Comparison of ENCODE assay signal across 1 cellular context in genomic region chr10:69318087-69318996, GRCh38.
A peak's percentile ranks its signal among the peaks of the same experiment; 100 is the strongest.
TF ChIP-seq lines count a peak whose summit lies in the region.

No MANE protein-coding gene starts in this region.

TF ChIP-seq in K562, 482 proteins besides CTCF, POLR2A, EP300 and RAD21 (continued from another document and continues in another):
- TF ChIP-seq THAP12 (CRISPR knock-in tag; IDR thresholded peaks at IDR 0.05) (no peak), ZNF589 (CRISPR knock-in tag; IDR thresholded peaks at IDR 0.05; ENCODE audit: low read depth) (no peak), TAL1 (IDR thresholded peaks at IDR 0.05) (no peak), ZNF507 (tag; conservative IDR thresholded peaks at IDR 0.05) (no peak), ZNF766 (CRISPR knock-in tag; conservative IDR thresholded peaks at IDR 0.05) (no peak), NCOR1 (IDR thresholded peaks at IDR 0.05) (no peak), THRAP3 (IDR thresholded peaks at IDR 0.05; ENCODE audit: borderline replicate concordance) (no peak), HMGN3 (IDR thresholded peaks at IDR 0.05; ENCODE audit: borderline replicate concordance, extremely low read depth, insufficient read length, low read depth, low read length) (peak; percentile 62), SAFB (IDR thresholded peaks at IDR 0.05; ENCODE audit: borderline replicate concordance, low read depth, low read length) (0 out of 2 replicates have a peak, but pooled peaks have one; percentile 53), NFE2L1 (tag; IDR thresholded peaks at IDR 0.05; ENCODE audit: borderline replicate concordance, low read depth) (no peak), RFX5 (IDR thresholded peaks at IDR 0.05; ENCODE audit: low read depth, low read length) (no peak), RERE (CRISPR knock-in tag; IDR thresholded peaks at IDR 0.05; ENCODE audit: borderline replicate concordance) (no peak; the same call in 1 of the 2 replicates), ZNF175 (CRISPR knock-in tag; IDR thresholded peaks at IDR 0.05; ENCODE audit: low read depth) (0 out of 2 replicates have a peak, but pooled peaks have one; percentile 52), HOXB6 (CRISPR knock-in tag; IDR thresholded peaks at IDR 0.05; ENCODE audit: borderline replicate concordance) (no peak), HEY1 (CRISPR knock-in tag; IDR thresholded peaks at IDR 0.05; ENCODE audit: borderline replicate concordance) (no peak), HDAC3 (IDR thresholded peaks at IDR 0.05; ENCODE audit: borderline replicate concordance, partially characterized antibody) (no peak), ZFP1 (CRISPR knock-in tag; IDR thresholded peaks at IDR 0.05) (no peak), ARHGAP35 (IDR thresholded peaks at IDR 0.05; ENCODE audit: partially characterized antibody) (no peak), ZNF696 (CRISPR knock-in tag; conservative IDR thresholded peaks at IDR 0.05) (no peak), NCOA1 (IDR thresholded peaks at IDR 0.05; ENCODE audit: low read depth) (no peak), NFATC3 (IDR thresholded peaks at IDR 0.05) (no peak), UBTF (IDR thresholded peaks at IDR 0.05; ENCODE audit: borderline replicate concordance in 1 of 2, low read depth in 2 of 2, low read length in 2 of 2) (peak; percentile 16 to 26; a peak in 3 of 4 replicates), ZBTB34 (CRISPR knock-in tag; IDR thresholded peaks at IDR 0.05) (no peak), FOXP1 (CRISPR knock-in tag; IDR thresholded peaks at IDR 0.05) (peak; percentile 51), NR4A1 (CRISPR knock-in tag; IDR thresholded peaks at IDR 0.05) (no peak), NR4A1 (tag; IDR thresholded peaks at IDR 0.05) (peak; percentile 53; the same call in 1 of the 2 replicates), ARID1B (IDR thresholded peaks at IDR 0.05) (no peak), FOSL1 (tag; conservative IDR thresholded peaks at IDR 0.05) (no peak), TCF15 (CRISPR knock-in tag; IDR thresholded peaks at IDR 0.05) (no peak), ESRRA (IDR thresholded peaks at IDR 0.05; ENCODE audit: borderline replicate concordance, low read depth) (peak; percentile 15; the same call in 1 of the 2 replicates), ZNF212 (CRISPR knock-in tag; IDR thresholded peaks at IDR 0.05) (no peak), CREM (IDR thresholded peaks at IDR 0.05; ENCODE audit: low read depth) (peak; percentile 55; the same call in 1 of the 2 replicates)
- TF ChIP-seq, protein P1, sequence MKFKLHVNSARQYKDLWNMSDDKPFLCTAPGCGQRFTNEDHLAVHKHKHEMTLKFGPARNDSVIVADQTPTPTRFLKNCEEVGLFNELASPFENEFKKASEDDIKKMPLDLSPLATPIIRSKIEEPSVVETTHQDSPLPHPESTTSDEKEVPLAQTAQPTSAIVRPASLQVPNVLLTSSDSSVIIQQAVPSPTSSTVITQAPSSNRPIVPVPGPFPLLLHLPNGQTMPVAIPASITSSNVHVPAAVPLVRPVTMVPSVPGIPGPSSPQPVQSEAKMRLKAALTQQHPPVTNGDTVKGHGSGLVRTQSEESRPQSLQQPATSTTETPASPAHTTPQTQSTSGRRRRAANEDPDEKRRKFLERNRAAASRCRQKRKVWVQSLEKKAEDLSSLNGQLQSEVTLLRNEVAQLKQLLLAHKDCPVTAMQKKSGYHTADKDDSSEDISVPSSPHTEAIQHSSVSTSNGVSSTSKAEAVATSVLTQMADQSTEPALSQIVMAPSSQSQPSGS (CRISPR knock-in tag; IDR thresholded peaks at IDR 0.05): no peak
- TF ChIP-seq, protein P2, sequence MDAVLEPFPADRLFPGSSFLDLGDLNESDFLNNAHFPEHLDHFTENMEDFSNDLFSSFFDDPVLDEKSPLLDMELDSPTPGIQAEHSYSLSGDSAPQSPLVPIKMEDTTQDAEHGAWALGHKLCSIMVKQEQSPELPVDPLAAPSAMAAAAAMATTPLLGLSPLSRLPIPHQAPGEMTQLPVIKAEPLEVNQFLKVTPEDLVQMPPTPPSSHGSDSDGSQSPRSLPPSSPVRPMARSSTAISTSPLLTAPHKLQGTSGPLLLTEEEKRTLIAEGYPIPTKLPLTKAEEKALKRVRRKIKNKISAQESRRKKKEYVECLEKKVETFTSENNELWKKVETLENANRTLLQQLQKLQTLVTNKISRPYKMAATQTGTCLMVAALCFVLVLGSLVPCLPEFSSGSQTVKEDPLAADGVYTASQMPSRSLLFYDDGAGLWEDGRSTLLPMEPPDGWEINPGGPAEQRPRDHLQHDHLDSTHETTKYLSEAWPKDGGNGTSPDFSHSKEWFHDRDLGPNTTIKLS (IDR thresholded peaks at IDR 0.05; ENCODE audit: borderline replicate concordance, low read depth): no peak; the same call in 1 of the 2 replicates
- TF ChIP-seq, protein P3, sequence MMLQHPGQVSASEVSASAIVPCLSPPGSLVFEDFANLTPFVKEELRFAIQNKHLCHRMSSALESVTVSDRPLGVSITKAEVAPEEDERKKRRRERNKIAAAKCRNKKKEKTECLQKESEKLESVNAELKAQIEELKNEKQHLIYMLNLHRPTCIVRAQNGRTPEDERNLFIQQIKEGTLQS (IDR thresholded peaks at IDR 0.05): no peak
- TF ChIP-seq, protein P3 (CRISPR knock-in tag; conservative IDR thresholded peaks at IDR 0.05): no peak
- TF ChIP-seq, protein P4, sequence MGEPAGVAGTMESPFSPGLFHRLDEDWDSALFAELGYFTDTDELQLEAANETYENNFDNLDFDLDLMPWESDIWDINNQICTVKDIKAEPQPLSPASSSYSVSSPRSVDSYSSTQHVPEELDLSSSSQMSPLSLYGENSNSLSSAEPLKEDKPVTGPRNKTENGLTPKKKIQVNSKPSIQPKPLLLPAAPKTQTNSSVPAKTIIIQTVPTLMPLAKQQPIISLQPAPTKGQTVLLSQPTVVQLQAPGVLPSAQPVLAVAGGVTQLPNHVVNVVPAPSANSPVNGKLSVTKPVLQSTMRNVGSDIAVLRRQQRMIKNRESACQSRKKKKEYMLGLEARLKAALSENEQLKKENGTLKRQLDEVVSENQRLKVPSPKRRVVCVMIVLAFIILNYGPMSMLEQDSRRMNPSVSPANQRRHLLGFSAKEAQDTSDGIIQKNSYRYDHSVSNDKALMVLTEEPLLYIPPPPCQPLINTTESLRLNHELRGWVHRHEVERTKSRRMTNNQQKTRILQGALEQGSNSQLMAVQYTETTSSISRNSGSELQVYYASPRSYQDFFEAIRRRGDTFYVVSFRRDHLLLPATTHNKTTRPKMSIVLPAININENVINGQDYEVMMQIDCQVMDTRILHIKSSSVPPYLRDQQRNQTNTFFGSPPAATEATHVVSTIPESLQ (CRISPR knock-in tag; IDR thresholded peaks at IDR 0.05): 0 out of 2 replicates have a peak, but pooled peaks have one; percentile 72
- TF ChIP-seq, protein P5, sequence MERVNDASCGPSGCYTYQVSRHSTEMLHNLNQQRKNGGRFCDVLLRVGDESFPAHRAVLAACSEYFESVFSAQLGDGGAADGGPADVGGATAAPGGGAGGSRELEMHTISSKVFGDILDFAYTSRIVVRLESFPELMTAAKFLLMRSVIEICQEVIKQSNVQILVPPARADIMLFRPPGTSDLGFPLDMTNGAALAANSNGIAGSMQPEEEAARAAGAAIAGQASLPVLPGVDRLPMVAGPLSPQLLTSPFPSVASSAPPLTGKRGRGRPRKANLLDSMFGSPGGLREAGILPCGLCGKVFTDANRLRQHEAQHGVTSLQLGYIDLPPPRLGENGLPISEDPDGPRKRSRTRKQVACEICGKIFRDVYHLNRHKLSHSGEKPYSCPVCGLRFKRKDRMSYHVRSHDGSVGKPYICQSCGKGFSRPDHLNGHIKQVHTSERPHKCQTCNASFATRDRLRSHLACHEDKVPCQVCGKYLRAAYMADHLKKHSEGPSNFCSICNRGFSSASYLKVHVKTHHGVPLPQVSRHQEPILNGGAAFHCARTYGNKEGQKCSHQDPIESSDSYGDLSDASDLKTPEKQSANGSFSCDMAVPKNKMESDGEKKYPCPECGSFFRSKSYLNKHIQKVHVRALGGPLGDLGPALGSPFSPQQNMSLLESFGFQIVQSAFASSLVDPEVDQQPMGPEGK (CRISPR knock-in tag; IDR thresholded peaks at IDR 0.05; ENCODE audit: borderline replicate concordance): no peak
